ENCODE assay signal across 30 cellular contexts in the genomic region with DNA sequence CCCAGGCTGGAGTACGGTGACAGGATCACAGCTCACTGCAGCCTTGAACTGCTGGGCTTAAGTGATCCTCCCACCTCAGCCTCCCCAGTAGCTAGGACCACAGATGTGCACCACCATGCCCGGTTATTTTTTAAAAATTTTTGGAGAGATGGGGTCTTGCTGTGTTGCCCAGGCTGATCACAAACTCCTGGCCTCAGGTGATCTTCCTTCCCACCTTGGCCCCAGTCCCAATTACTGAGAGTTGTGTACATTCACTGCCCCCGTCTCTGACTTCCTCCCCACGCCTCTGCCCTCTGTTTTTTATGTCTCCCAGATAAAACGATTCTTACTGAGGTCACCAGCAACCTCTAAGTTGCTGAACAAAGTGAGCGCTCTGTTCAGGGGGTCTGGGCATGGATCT.
"Had no signal": no experiment of that assay in that cellular context is flagged by ENCODE, and none has a peak within 500 bp of the region (broad histone marks: within the 10 kb centered on the region; RNA-seq: fewer than 3 reads in every experiment).

No MANE protein-coding gene starts in this region.

- H3K4me3 Mint-ChIP-seq: activated B cell treated with CpG ODN at 0.5 μM for 24 hours; activated CD4-positive, alpha-beta memory T cell treated with anti-CD3 and anti-CD28 coated beads, Interleukin-2, amount 10 ng/mL, durations not matched to agents 7 days and 5 days; activated CD4-positive, alpha-beta T cell treated with anti-CD3 and anti-CD28 coated beads, Interleukin-2, amount 10 ng/mL, durations not matched to agents 7 days and 5 days; activated naive CD4-positive, alpha-beta T cell treated with anti-CD3 and anti-CD28 coated beads for 36 hours; activated naive CD8-positive, alpha-beta T cell; T-helper 1 cell treated with Interleukin-12 subunit alpha and Interleukin-12 subunit beta and Interleukin-4 antibody, amounts not matched to agents 30 μg/mL and 1 μg/mL, for 36 hours had no signal

- H3K9me3 Mint-ChIP-seq: activated B cell treated with CpG ODN at 0.5 μM for 24 hours; activated CD4-positive, alpha-beta memory T cell treated with anti-CD3 and anti-CD28 coated beads, Interleukin-2, amount 10 ng/mL, durations not matched to agents 7 days and 5 days; activated CD4-positive, alpha-beta T cell treated with anti-CD3 and anti-CD28 coated beads, Interleukin-2, amount 10 ng/mL, durations not matched to agents 7 days and 5 days; activated naive CD4-positive, alpha-beta T cell treated with anti-CD3 and anti-CD28 coated beads for 36 hours; activated T-helper 17 cell treated with anti-CD3 and anti-CD28 coated beads, Interleukin-2, amount 50 U/mL, for 72 hours; T-helper 1 cell treated with Interleukin-12 subunit alpha and Interleukin-12 subunit beta and Interleukin-4 antibody, amounts not matched to agents 30 μg/mL and 1 μg/mL, for 36 hours had no signal

- H3K27ac ChIP-seq: brain microvascular endothelial cell, cardiac muscle cell, SJCRH30 had no signal

- DNase-seq: activated B cell treated with CpG ODN at 0.5 μM for 24 hours; activated CD4-positive, alpha-beta memory T cell treated with anti-CD3 and anti-CD28 coated beads, Interleukin-2, amount 10 ng/mL, durations not matched to agents 7 days and 5 days; activated CD4-positive, alpha-beta T cell treated with anti-CD3 and anti-CD28 coated beads for 1 hour; activated CD4-positive, alpha-beta T cell treated with anti-CD3 and anti-CD28 coated beads, Interleukin-2, amount 10 ng/mL, durations not matched to agents 7 days and 5 days; activated gamma-delta T cell; activated naive CD4-positive, alpha-beta T cell treated with anti-CD3 and anti-CD28 coated beads for 36 hours; activated T-cell treated with anti-CD3 and anti-CD28 coated beads for 4 hours; activated T-cell treated with anti-CD3 and anti-CD28 coated beads, Interleukin-2, amount 50 U/mL, for 48 hours; amygdala; brain microvascular endothelial cell; cerebellar nuclear complex; Kasumi-1; KBM-7; NCI-H1048; NCI-H146; NCI-H1930; NCI-H2107; NCI-H2171 treated with DMSO at 0.1 percent for 48 hours; NCI-H226; NCI-H526 treated with DMSO at 0.1 percent for 48 hours; NCI-H82; Right ventricle myocardium superior; RPMI8226; SJCRH30; SW 1271; T-helper 9 cell had no signal

- H3K36me3 ChIP-seq: brain microvascular endothelial cell, cardiac muscle cell, SJCRH30 had no signal

- H3K27me3 Mint-ChIP-seq: activated CD4-positive, alpha-beta memory T cell treated with anti-CD3 and anti-CD28 coated beads, Interleukin-2, amount 10 ng/mL, durations not matched to agents 7 days and 5 days; activated naive CD8-positive, alpha-beta T cell had no signal

- H3K27ac Mint-ChIP-seq: activated B cell treated with CpG ODN at 0.5 μM for 24 hours; activated CD4-positive, alpha-beta memory T cell treated with anti-CD3 and anti-CD28 coated beads, Interleukin-2, amount 10 ng/mL, durations not matched to agents 7 days and 5 days; activated naive CD4-positive, alpha-beta T cell treated with anti-CD3 and anti-CD28 coated beads for 36 hours; activated naive CD8-positive, alpha-beta T cell; activated T-helper 17 cell treated with anti-CD3 and anti-CD28 coated beads, Interleukin-2, amount 50 U/mL, for 72 hours; T-helper 1 cell treated with Interleukin-12 subunit alpha and Interleukin-12 subunit beta and Interleukin-4 antibody, amounts not matched to agents 30 μg/mL and 1 μg/mL, for 36 hours had no signal

- ATAC-seq: activated T-helper 17 cell treated with anti-CD3 and anti-CD28 coated beads, Interleukin-2, amount 50 U/mL, for 72 hours had no signal

- H3K36me3 Mint-ChIP-seq: activated naive CD8-positive, alpha-beta T cell had no signal

- H3K4me3 ChIP-seq: cardiac muscle cell, SJCRH30 had no signal

- H3K4me1 Mint-ChIP-seq: activated T-helper 17 cell treated with anti-CD3 and anti-CD28 coated beads, Interleukin-2, amount 50 U/mL, for 72 hours had no signal

- H3K9me3 ChIP-seq: SJCRH30 had no signal
